In the genomic region with DNA sequence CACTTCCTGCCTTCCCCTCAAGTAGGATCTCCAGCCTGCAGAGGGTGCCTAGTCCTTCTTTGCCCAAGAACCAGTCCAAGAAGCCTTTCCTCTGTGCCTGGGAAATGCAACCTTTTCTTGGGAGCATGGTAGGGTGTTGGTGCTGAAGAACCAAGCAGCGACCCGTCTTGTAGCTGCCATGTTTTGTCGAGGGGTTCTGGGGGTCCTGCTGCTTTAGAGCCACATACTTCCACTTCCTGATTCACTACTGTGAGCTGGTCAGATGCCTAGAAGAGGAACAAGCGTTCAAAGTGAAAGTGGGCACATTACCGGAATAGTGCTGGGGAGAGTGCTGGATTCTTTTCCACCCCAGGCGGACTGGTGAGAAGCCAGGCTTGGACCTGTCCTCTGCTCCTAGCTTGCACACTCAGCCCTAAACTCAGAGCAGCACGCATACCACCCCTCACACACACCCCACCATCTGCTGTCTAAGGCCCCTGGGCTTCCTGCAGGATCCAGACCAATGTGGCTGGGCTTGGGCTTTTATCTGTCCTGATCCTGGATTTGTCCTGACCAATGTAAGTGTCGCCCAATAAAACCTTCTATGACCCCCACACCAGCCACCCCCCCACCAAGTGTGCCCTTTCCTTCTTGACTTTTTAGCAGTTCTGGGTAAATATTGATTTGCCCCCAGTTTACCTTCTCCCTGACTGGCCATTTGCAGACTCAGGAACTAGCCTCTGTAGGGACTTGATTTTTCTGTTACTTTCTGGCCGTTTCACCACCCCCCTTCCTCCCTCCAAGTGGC, we compare ENCODE assay signal across 6 cellular contexts. TPM values are rescaled to one million over a fixed set of nuclear protein-coding genes. Genes with fewer than 3 reads are reported as not detected.
DNase-seq lines count a peak whose midpoint lies in the region; ATAC-seq and TF ChIP-seq lines count a peak whose summit lies in the region.

No MANE protein-coding gene starts in this region.

- CTCF ChIA-PET in RWPE1 (lab: Yijun Ruan, JAX) = no interaction called here

- H3K4me3 ChIP-seq in lower lobe of right lung = no peak overlapping the region
- peak overlapping the region in 2 of 4 donors; percentile 0 to 19 for H3K4me3 ChIP-seq in esophagus muscularis mucosa

- no peak for TF ChIP-seq POLR2A in esophagus muscularis mucosa (IDR thresholded peaks at IDR 0.05; ENCODE audit: low read depth)

- no peaks in the 10 kb centered on the region for H3K36me3 ChIP-seq in lower lobe of right lung
- no peaks in the 10 kb centered on the region for H3K36me3 ChIP-seq in esophagus muscularis mucosa

- DNase-seq in ELF-1 (ENCODE audit: low read depth, low spot score) (peak; percentile 29), RWPE1 (ENCODE audit: low spot score) (no peak), lower lobe of right lung (no peak), esophagus muscularis mucosa (ENCODE audit: extremely low spot score) (no peak), DMS79 (lab: John Stamatoyannopoulos, UW) (no peak)

- ATAC-seq in lower lobe of right lung (peak; percentile 35 to 58), GM21717 (IDR thresholded peaks at IDR 0.05; ENCODE audit: unreplicated experiment) (no peak)

- 23% methylated on average over 9 of the region's 9 CpGs for WGBS in esophagus muscularis mucosa

- TF ChIP-seq EP300 in esophagus muscularis mucosa (IDR thresholded peaks at IDR 0.05) = no peak

- H3K4me1 ChIP-seq in lower lobe of right lung (peaks cover 41% of the 10 kb centered on the region), esophagus muscularis mucosa (peaks cover 25 to 62% (median 52%) of the 10 kb centered on the region in 4 donors)

- TF ChIP-seq CTCF in RWPE1 (conservative IDR thresholded peaks at IDR 0.05; ENCODE audit: low read depth) (no peak; the same call in 1 of the 2 replicates), lower lobe of right lung (IDR thresholded peaks at IDR 0.05) (no peak), esophagus muscularis mucosa (IDR thresholded peaks at IDR 0.05) (no peak)

- intact Hi-C loops in lower lobe of right lung (cut with DNase I) = no loop called here
- intact Hi-C loops in esophagus muscularis mucosa (cut with DNase I) = loop anchor here (10.0 kb wide), 1 partner anchor 583 kb away; no protein-coding TSS in a partner anchor

- H3K9me3 ChIP-seq in lower lobe of right lung = no peaks in the 10 kb centered on the region
- no peaks in the 10 kb centered on the region for H3K9me3 ChIP-seq in esophagus muscularis mucosa

- POLR2A ChIA-PET in RWPE1 (lab: Yijun Ruan, JAX; ENCODE audit: low non-redundant PET) = interaction anchor here (0.6 kb wide), 1 partner anchor 539 kb away, joined by 3 read pairs; no protein-coding TSS in a partner anchor

- H3K27ac ChIP-seq in RWPE1 = peak overlapping the region; percentile 90
- no peak overlapping the region for H3K27ac ChIP-seq in lower lobe of right lung
- H3K27ac ChIP-seq in esophagus muscularis mucosa (replicated peaks in 1 of 4) = no peak overlapping the region

- H3K27me3 ChIP-seq in lower lobe of right lung (ENCODE audit: low read depth) (peaks cover 94% of the 10 kb centered on the region), esophagus muscularis mucosa (peaks cover 20 to 100% (median 89%) of the 10 kb centered on the region in 4 donors)

RNA-seq across cellular contexts. Expression of a gene that starts 1.5 kb away (rescaled TPM):
- total RNA-seq in lower lobe of right lung (not detected), esophagus muscularis mucosa (not detected)

RNA-seq across cellular contexts. Expression of a gene that starts 16.4 kb away (rescaled TPM):
- total RNA-seq in lower lobe of right lung = not detected
- total RNA-seq in esophagus muscularis mucosa = not detected

RNA-seq across cellular contexts. Expression of a gene that starts 27.3 kb away (rescaled TPM):
- total RNA-seq in lower lobe of right lung = 0.38 TPM
- total RNA-seq in esophagus muscularis mucosa = not detected

RNA-seq across cellular contexts. Expression of a gene that starts 36.1 kb away (rescaled TPM):
- 1.7 TPM for total RNA-seq in lower lobe of right lung
- total RNA-seq in esophagus muscularis mucosa = under 1 TPM in 1 of 4 donors, not detected in 3; 0.50 TPM

RNA-seq across cellular contexts. Expression of a gene that starts 41.2 kb away (rescaled TPM):
- total RNA-seq in lower lobe of right lung (not detected), esophagus muscularis mucosa (not detected)
